Comparison of ENCODE assay signal across 8 cellular contexts in genomic region chr1:207619833-207620572, GRCh38. TPM values are rescaled to one million over a fixed set of nuclear protein-coding genes. Genes with fewer than 3 reads are reported as not detected.
DNase-seq lines count a peak whose midpoint lies in the region; ATAC-seq, FAIRE-seq and TF ChIP-seq lines count a peak whose summit lies in the region.

No MANE protein-coding gene starts in this region.

- H2BK12ac ChIP-seq in H9 (ENCODE audit: insufficient read length, low read depth, low read length), result no peak overlapping the region

- TF ChIP-seq POLR2A in A549 (IDR thresholded peaks at IDR 0.05; ENCODE audit: low read length), result no peak

- H3K9me3 Mint-ChIP-seq in H9, result peaks cover 0 to 2% of the 10 kb centered on the region in 2 experiments; a peak in 2 of 5 replicates
- no peaks in the 10 kb centered on the region for H3K9me3 Mint-ChIP-seq in effector memory CD8-positive, alpha-beta T cell

- peaks cover 7 to 11% of the 10 kb centered on the region in 2 experiments for H3K4me1 Mint-ChIP-seq in H9
- peaks cover 0 to 2% of the 10 kb centered on the region in 2 donors for H3K4me1 Mint-ChIP-seq in effector memory CD8-positive, alpha-beta T cell (ENCODE audit: low read depth in 2 of 2)

- no peaks in the 10 kb centered on the region for H3K36me3 ChIP-seq in mesendoderm (ENCODE audit: control insufficient read depth, insufficient read depth, low read length)

- no peak overlapping the region for H3K14ac ChIP-seq in H9 (ENCODE audit: insufficient read depth, low read length)

- POLR2A ChIA-PET in A549 (lab: Yijun Ruan, JAX), result no interaction called here

- H4K20me1 ChIP-seq in H9 (ENCODE audit: control insufficient read depth, insufficient read depth, insufficient read length), result no peaks in the 10 kb centered on the region

- H3K27ac Mint-ChIP-seq in H9, result no peak overlapping the region
- H3K27ac Mint-ChIP-seq in effector memory CD8-positive, alpha-beta T cell, result peak overlapping the region in 1 of 2 donors; percentile 67

- H2BK20ac ChIP-seq in H9 (ENCODE audit: low read depth, low read length, poor library complexity, severe bottlenecking), result no peak overlapping the region

- H3K18ac ChIP-seq in H9 (ENCODE audit: insufficient read length, low read depth, low read length) (no peak overlapping the region), mesendoderm (ENCODE audit: low read length) (no peak overlapping the region)

- H4K5ac ChIP-seq in H9 (ENCODE audit: insufficient read length, low read depth, low read length) (no peak overlapping the region), mesendoderm (ENCODE audit: low read length) (no peak overlapping the region)

- no peaks in the 10 kb centered on the region for H3K27me3 Mint-ChIP-seq in H9 (ENCODE audit: low read depth)
- H3K27me3 Mint-ChIP-seq in effector memory CD8-positive, alpha-beta T cell, result peaks cover 14 to 35% of the 10 kb centered on the region in 2 donors

- no peaks in the 10 kb centered on the region for H3K79me1 ChIP-seq in H9 (ENCODE audit: insufficient read depth, low read depth, low read length, poor library complexity, severe bottlenecking)
- H3K79me1 ChIP-seq in mesendoderm (ENCODE audit: low read length), result no peaks in the 10 kb centered on the region

- 42% methylated on average over 7 of the region's 7 CpGs for WGBS in A549 (ENCODE audit: missing lambda C conversion rate)
- WGBS in H9 (ENCODE audit: extremely low coverage, insufficient read length, low lambda C conversion rate), result no CpG with 5 or more reads among the region's 7 CpGs
- no CpG with 5 or more reads among the region's 7 CpGs for WGBS in mesendoderm (ENCODE audit: extremely low coverage, insufficient coverage, low lambda C conversion rate)

- no peak overlapping the region for H3K27ac ChIP-seq in A549
- H3K27ac ChIP-seq in H9 (ENCODE audit: insufficient read length, low read depth, low read length), result no peak overlapping the region
- H3K27ac ChIP-seq in mesendoderm (ENCODE audit: low read depth, low read length), result no peak overlapping the region

- no peak overlapping the region for H3K23ac ChIP-seq in H9 (ENCODE audit: insufficient read length, low read depth, low read length)
- H3K23ac ChIP-seq in mesendoderm (ENCODE audit: low read length), result no peak overlapping the region

- H3K56ac ChIP-seq in H9 (ENCODE audit: insufficient read length, low read depth, low read length) (no peak overlapping the region), mesendoderm (ENCODE audit: low read length) (no peak overlapping the region)

- CTCF ChIA-PET in A549 (lab: Yijun Ruan, JAX), result interaction anchor here (0.6 to 2.8 kb wide), 10 partner anchors 10 to 505 kb away, joined by 3 to 24 read pairs (median 4); no protein-coding TSS in a partner anchor

- H3K4me2 ChIP-seq in A549, result no peak overlapping the region
- no peak overlapping the region for H3K4me2 ChIP-seq in H9 (ENCODE audit: insufficient read depth, insufficient read length, low read length)
- no peak overlapping the region for H3K4me2 ChIP-seq in mesendoderm (ENCODE audit: low read length)

- peak; percentile 61 for TF ChIP-seq CTCF in A549 (IDR thresholded peaks at IDR 0.05)
- TF ChIP-seq CTCF in H9 (conservative IDR thresholded peaks at IDR 0.05), result peak; percentile 79

- H2AFZ ChIP-seq in H9 (ENCODE audit: low read length), result no peak overlapping the region

- H3K27me3 ChIP-seq in H9 (ENCODE audit: insufficient read depth, low read length) (no peaks in the 10 kb centered on the region), mesendoderm (ENCODE audit: insufficient read depth, low read length, poor library complexity) (no peaks in the 10 kb centered on the region)

- no peak overlapping the region for H3K9ac ChIP-seq in H9 (ENCODE audit: extremely low read depth, insufficient read length, low read length)
- no peak overlapping the region for H3K9ac ChIP-seq in mesendoderm (ENCODE audit: low read length)

- H2BK15ac ChIP-seq in H9 (ENCODE audit: low read depth, low read length) (no peak overlapping the region), mesendoderm (replicated peaks; ENCODE audit: low read depth) (no peak overlapping the region)

- H3K4ac ChIP-seq in H9 (ENCODE audit: low read depth, low read length), result no peak overlapping the region
- H3K4ac ChIP-seq in mesendoderm (ENCODE audit: low read depth, low read length), result no peak overlapping the region

- FAIRE-seq in A549 (lab: Jason Lieb, UNC), result peak; percentile 90

- no peak overlapping the region for H2BK5ac ChIP-seq in H9 (ENCODE audit: insufficient read length, low read length)
- H2BK5ac ChIP-seq in mesendoderm (ENCODE audit: low read length), result no peak overlapping the region

- ATAC-seq in A549 (peak; percentile 97 to 99), HG03025 (IDR thresholded peaks at IDR 0.05; ENCODE audit: low FRiP score, unreplicated experiment) (no peak)
- peak; percentile 85 for ATAC-seq in effector memory CD8-positive, alpha-beta T cell (replicated peaks)

- peak; percentile 25 to 27; a peak in 1 of 5 replicates for TF ChIP-seq RAD21 in A549 (conservative IDR thresholded peaks at IDR 0.05 in 1 of 2, IDR thresholded peaks at IDR 0.05 in 1 of 2)

- peaks cover 0 to 2% (median 2%) of the 10 kb centered on the region in 3 experiments; a peak in 4 of 7 replicates for H3K36me3 Mint-ChIP-seq in H9 (ENCODE audit: insufficient read depth in 1 of 3, low read depth in 3 of 3)
- peaks cover 14% of the 10 kb centered on the region for H3K36me3 Mint-ChIP-seq in effector memory CD8-positive, alpha-beta T cell (ENCODE audit: insufficient read depth)

- H3K4me3 ChIP-seq in A549, result no peak overlapping the region
- no peak overlapping the region for H3K4me3 ChIP-seq in mesendoderm (ENCODE audit: low read length)

- no peak for TF ChIP-seq EP300 in A549 (IDR thresholded peaks at IDR 0.05)

- H3K4me3 Mint-ChIP-seq in H9, result no peak overlapping the region
- no peak overlapping the region for H3K4me3 Mint-ChIP-seq in effector memory CD8-positive, alpha-beta T cell

- no peak overlapping the region for H2AK5ac ChIP-seq in H9 (ENCODE audit: insufficient read length, low read length)
- H2AK5ac ChIP-seq in mesendoderm (ENCODE audit: low read length), result no peak overlapping the region

- DNase-seq in A549 (ENCODE audit: low read depth in 1 of 2, low spot score in 1 of 2) (peak; percentile 28 to 55), GM03348 (ENCODE audit: low spot score) (peak; percentile 77), H9 (no peak), LHCN-M2 (ENCODE audit: low read depth) (peak; percentile 50), RPMI8226 (peak; percentile 60), mesendoderm (peak; percentile 72)
- peak in 2 of 3 experiments; percentile 3 to 20 for DNase-seq in effector memory CD8-positive, alpha-beta T cell

- no peak overlapping the region for H3T11ph ChIP-seq in H9 (ENCODE audit: low read length)

- no peak overlapping the region for H4K8ac ChIP-seq in H9 (replicated peaks; ENCODE audit: insufficient read length, low read depth, low read length)
- H4K8ac ChIP-seq in mesendoderm (ENCODE audit: low read depth, low read length), result no peak overlapping the region

- no peaks in the 10 kb centered on the region for H3K79me2 ChIP-seq in H9 (ENCODE audit: insufficient read depth, low read length)
- H3K79me2 ChIP-seq in mesendoderm (ENCODE audit: control insufficient read depth, insufficient read depth, low read length), result no peaks in the 10 kb centered on the region

- H3K4me1 ChIP-seq in A549 (no peaks in the 10 kb centered on the region), H9 (ENCODE audit: insufficient read depth, low read length) (no peaks in the 10 kb centered on the region; the same call in 1 of the 2 replicates), mesendoderm (ENCODE audit: control insufficient read depth, low read depth, low read length) (no peaks in the 10 kb centered on the region)

- H2BK120ac ChIP-seq in H9 (ENCODE audit: low read depth, low read length, poor library complexity, severe bottlenecking), result no peak overlapping the region
- no peak overlapping the region for H2BK120ac ChIP-seq in mesendoderm (ENCODE audit: low read depth, low read length)

- H4K91ac ChIP-seq in H9 (ENCODE audit: insufficient read length, low read depth, low read length), result no peak overlapping the region

- no peaks in the 10 kb centered on the region for H3K23me2 ChIP-seq in H9 (ENCODE audit: insufficient read length, low read depth, low read length, poor library complexity, severe bottlenecking)

- H3K9me3 ChIP-seq in A549 (no peaks in the 10 kb centered on the region), H9 (ENCODE audit: control insufficient read depth, low read depth, low read length) (no peaks in the 10 kb centered on the region)

TF ChIP-seq in A549, 52 proteins besides CTCF, POLR2A, EP300 and RAD21:
- TF ChIP-seq, protein P1, sequence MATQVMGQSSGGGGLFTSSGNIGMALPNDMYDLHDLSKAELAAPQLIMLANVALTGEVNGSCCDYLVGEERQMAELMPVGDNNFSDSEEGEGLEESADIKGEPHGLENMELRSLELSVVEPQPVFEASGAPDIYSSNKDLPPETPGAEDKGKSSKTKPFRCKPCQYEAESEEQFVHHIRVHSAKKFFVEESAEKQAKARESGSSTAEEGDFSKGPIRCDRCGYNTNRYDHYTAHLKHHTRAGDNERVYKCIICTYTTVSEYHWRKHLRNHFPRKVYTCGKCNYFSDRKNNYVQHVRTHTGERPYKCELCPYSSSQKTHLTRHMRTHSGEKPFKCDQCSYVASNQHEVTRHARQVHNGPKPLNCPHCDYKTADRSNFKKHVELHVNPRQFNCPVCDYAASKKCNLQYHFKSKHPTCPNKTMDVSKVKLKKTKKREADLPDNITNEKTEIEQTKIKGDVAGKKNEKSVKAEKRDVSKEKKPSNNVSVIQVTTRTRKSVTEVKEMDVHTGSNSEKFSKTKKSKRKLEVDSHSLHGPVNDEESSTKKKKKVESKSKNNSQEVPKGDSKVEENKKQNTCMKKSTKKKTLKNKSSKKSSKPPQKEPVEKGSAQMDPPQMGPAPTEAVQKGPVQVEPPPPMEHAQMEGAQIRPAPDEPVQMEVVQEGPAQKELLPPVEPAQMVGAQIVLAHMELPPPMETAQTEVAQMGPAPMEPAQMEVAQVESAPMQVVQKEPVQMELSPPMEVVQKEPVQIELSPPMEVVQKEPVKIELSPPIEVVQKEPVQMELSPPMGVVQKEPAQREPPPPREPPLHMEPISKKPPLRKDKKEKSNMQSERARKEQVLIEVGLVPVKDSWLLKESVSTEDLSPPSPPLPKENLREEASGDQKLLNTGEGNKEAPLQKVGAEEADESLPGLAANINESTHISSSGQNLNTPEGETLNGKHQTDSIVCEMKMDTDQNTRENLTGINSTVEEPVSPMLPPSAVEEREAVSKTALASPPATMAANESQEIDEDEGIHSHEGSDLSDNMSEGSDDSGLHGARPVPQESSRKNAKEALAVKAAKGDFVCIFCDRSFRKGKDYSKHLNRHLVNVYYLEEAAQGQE (IDR thresholded peaks at IDR 0.05), result no peak
- TF ChIP-seq SMC3 (IDR thresholded peaks at IDR 0.05), result peak; percentile 23; the same call in 2 of the 3 replicates

RNA-seq across cellular contexts. Expression of gene CR1L, which starts 24.9 kb away (rescaled TPM):
- not detected in 2 replicates for polyA plus RNA-seq in A549 (2011; rRNA removed)
- polyA plus RNA-seq in A549 (2012; cell fraction: cytosol; rRNA removed), result not detected in 2 replicates
- not detected in 2 replicates for polyA plus RNA-seq in A549 (2012; cell fraction: nucleus; rRNA removed)
- polyA plus RNA-seq in A549 (2017; fragmentation: RNase III; extraction: RNeasy Plus Mini Kit Qiagen cat#74134 plus additional on column Dnase treatment), result not detected in 3 replicates
- not detected in 2 replicates for polyA minus RNA-seq in A549 (2011; rRNA and poly(A)+ RNA removed)
- 0.37 TPM in 1 of 2 replicates, not detected in the other for total RNA-seq in H9 (2021)
- not detected in 2 replicates for total RNA-seq in LHCN-M2 (2014; rRNA removed)
- not detected for polyA plus RNA-seq in LHCN-M2 (2012)
- polyA plus RNA-seq in mesendoderm (2013, experiment 1 of 2), result 0.18 TPM
- polyA plus RNA-seq in mesendoderm (2013, experiment 2 of 2), result 0.11 TPM
